Comparison of ENCODE assay signal across 8 cellular contexts in the genomic region with DNA sequence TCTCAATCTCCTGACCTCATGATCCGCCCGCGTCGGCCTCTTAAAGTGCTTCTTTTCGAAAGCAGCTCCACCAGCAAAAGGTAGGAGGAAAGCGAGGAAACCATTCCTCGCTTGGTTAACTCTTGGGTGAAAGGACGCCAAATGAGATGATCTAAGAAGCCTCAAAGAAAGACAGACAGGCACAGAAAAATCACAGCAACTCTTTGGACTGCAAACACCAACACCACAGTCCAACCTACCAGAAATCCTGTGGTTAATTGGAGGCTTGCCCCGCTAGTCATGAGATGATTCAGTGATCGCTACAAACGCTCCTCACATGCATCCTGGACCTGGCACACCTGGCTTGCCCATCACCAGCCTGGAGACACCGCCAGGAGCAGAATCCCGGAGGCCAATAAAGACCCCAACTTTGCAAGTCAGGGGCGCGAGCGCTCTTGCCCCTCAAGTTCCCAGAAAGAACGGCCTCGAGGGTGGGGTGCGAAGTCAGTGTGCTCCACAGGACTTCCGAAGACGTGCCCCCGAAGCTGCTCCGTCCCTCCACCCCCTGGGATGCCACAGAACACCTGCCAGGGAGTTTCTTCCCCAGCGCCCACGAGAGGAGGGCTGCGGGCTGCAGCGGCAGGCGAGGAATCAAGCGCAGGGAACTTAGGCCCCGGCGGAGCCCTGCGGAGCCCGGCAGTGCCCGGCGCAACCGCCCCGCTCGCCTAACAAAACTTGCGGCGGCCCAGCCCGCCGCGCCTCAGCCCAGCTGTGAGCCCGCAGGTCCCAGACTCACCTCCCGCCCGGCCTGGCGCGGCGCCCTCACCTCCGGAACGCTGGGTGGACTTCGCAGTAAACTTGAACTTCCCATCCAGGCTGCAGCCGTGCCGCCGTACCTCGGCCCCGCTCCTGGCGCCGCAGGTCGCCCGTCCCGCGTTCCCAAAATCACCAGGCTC. TPM values are rescaled to one million over a fixed set of nuclear protein-coding genes. Genes with fewer than 3 reads are reported as not detected.
DNase-seq lines count a peak whose midpoint lies in the region; ATAC-seq and TF ChIP-seq lines count a peak whose summit lies in the region.
"Not testable (repeated sequence)": the region's sequence is repeated elsewhere in the genome, so short reads cannot be mapped to it uniquely, and the experiment has no call there.

No MANE protein-coding gene starts in this region.

- peaks cover 13% of the 10 kb centered on the region for H3K27me3 Mint-ChIP-seq in activated naive CD4-positive, alpha-beta T cell treated with anti-CD3 and anti-CD28 coated beads, Interleukin-2, amount 10 ng/mL, durations not matched to agents 7 days and 5 days

- in situ Hi-C loops in Panc1 (cut with HindIII; ENCODE audit: low pct_unique_long_range_greater_than_20kb, low sequenced_read_pairs): not testable (repeated sequence)

- peak overlapping the region; percentile 91 for H3K27ac Mint-ChIP-seq in activated naive CD4-positive, alpha-beta T cell treated with anti-CD3 and anti-CD28 coated beads, Interleukin-2, amount 10 ng/mL, durations not matched to agents 7 days and 5 days

- not testable (repeated sequence) for H3K9me3 ChIP-seq in Panc1 (ENCODE audit: control insufficient read depth, insufficient read depth, low read depth, low read length); mucosa of rectum (ENCODE audit: control insufficient read depth in 2 of 2, low read length in 2 of 2); stomach smooth muscle (ENCODE audit: control insufficient read depth in 2 of 2, low read length in 2 of 2)

- TF ChIP-seq CTCF in Panc1 (IDR thresholded peaks at IDR 0.05); fibroblast of pulmonary artery (IDR thresholded peaks at IDR 0.05; ENCODE audit: low read length, missing control alignments): not testable (repeated sequence)

- not testable (repeated sequence) for H3K9me3 Mint-ChIP-seq in activated naive CD4-positive, alpha-beta T cell treated with anti-CD3 and anti-CD28 coated beads, Interleukin-2, amount 10 ng/mL, durations not matched to agents 7 days and 5 days

- H3K36me3 Mint-ChIP-seq in activated naive CD4-positive, alpha-beta T cell treated with anti-CD3 and anti-CD28 coated beads, Interleukin-2, amount 10 ng/mL, durations not matched to agents 7 days and 5 days: not testable (repeated sequence)

- not testable (repeated sequence) for H3K36me3 ChIP-seq in Panc1 (ENCODE audit: control insufficient read depth, insufficient read depth, low read length); mucosa of rectum (ENCODE audit: control insufficient read depth in 2 of 2, insufficient read depth in 2 of 2, low read length in 2 of 2); stomach smooth muscle (ENCODE audit: control insufficient read depth in 2 of 2, insufficient read depth in 2 of 2, low read length in 2 of 2)

- not testable (repeated sequence) for H3K27me3 ChIP-seq in Panc1 (ENCODE audit: control insufficient read depth, insufficient read depth, low read length); mucosa of rectum (ENCODE audit: control insufficient read depth in 2 of 2, insufficient read depth in 2 of 2, low read length in 2 of 2); stomach smooth muscle (ENCODE audit: control insufficient read depth in 1 of 2, insufficient read depth in 2 of 2, low read length in 2 of 2)

- DNase-seq in EH (ENCODE audit: low read depth) (peak; percentile 48), fibroblast of pulmonary artery (ENCODE audit: low read depth) (peak; percentile 17)
- DNase-seq in Panc1 (ENCODE audit: low read depth, low spot score): not testable (repeated sequence)
- peak; percentile 49 for DNase-seq in activated naive CD4-positive, alpha-beta T cell treated with anti-CD3 and anti-CD28 coated beads, Interleukin-2, amount 10 ng/mL, durations not matched to agents 7 days and 5 days

- BruUV-seq in Panc1 (replicated peaks; lab: Mats Ljungman, UMichigan): not testable (repeated sequence)

- intact Hi-C loops in Panc1 (cut with micrococcal nuclease; ENCODE audit: unreplicated experiment): not testable (repeated sequence)

- POLR2A ChIA-PET in Panc1 (lab: Charles Lee): not testable (repeated sequence)

- not testable (repeated sequence) for H3K4me1 ChIP-seq in Panc1 (ENCODE audit: control insufficient read depth, insufficient read depth, low read length); mucosa of rectum (ENCODE audit: control insufficient read depth in 2 of 2, insufficient read depth in 2 of 2, low read length in 2 of 2); stomach smooth muscle (ENCODE audit: control insufficient read depth, insufficient read depth, low read length)

- H3K9ac ChIP-seq in mucosa of rectum (ENCODE audit: low read depth in 1 of 2, low read length in 2 of 2) (peak overlapping the region; percentile 32 to 72), stomach smooth muscle (ENCODE audit: low read length in 2 of 2) (peak overlapping the region; percentile 29 to 42)

- H3K27ac ChIP-seq in Panc1 (ENCODE audit: low read length) (peak overlapping the region; percentile 61), mucosa of rectum (ENCODE audit: low read depth in 2 of 2, low read length in 2 of 2) (peak overlapping the region; percentile 65 to 71)
- H3K27ac ChIP-seq in stomach smooth muscle (ENCODE audit: low read length): not testable (repeated sequence)

- peak overlapping the region; percentile 95 for H3K4me3 Mint-ChIP-seq in activated naive CD4-positive, alpha-beta T cell treated with anti-CD3 and anti-CD28 coated beads, Interleukin-2, amount 10 ng/mL, durations not matched to agents 7 days and 5 days

- ATAC-seq in GM21717 (IDR thresholded peaks at IDR 0.05; ENCODE audit: unreplicated experiment) (peak; percentile 19), HG03520 (IDR thresholded peaks at IDR 0.05; ENCODE audit: unreplicated experiment) (peak; percentile 11), Panc1 (peak; percentile 54)

- H3K4me1 Mint-ChIP-seq in activated naive CD4-positive, alpha-beta T cell treated with anti-CD3 and anti-CD28 coated beads, Interleukin-2, amount 10 ng/mL, durations not matched to agents 7 days and 5 days: peaks cover 25% of the 10 kb centered on the region

- CTCF ChIA-PET in Panc1 (lab: Charles Lee); activated naive CD4-positive, alpha-beta T cell treated with anti-CD3 and anti-CD28 coated beads, Interleukin-2, amount 10 ng/mL, durations not matched to agents 7 days and 5 days (lab: Charles Lee): not testable (repeated sequence)

- H3K4me3 ChIP-seq in Panc1 (ENCODE audit: low read depth in 2 of 2, low read length in 2 of 2) (peak overlapping the region; percentile 56 to 64), fibroblast of pulmonary artery (replicated peaks; ENCODE audit: low read depth, low read length) (peak overlapping the region; percentile 63), mucosa of rectum (ENCODE audit: low read length in 2 of 2) (peak overlapping the region; percentile 72 to 76), stomach smooth muscle (ENCODE audit: low read length in 2 of 2) (peak overlapping the region; percentile 63 to 74)

RNA-seq across cellular contexts. Expression of gene NBPF11, which starts 0.9 kb away (rescaled TPM):
- 9.2 TPM for total RNA-seq in Panc1 (2021; ENCODE audit: unreplicated experiment)
- polyA plus RNA-seq in Panc1 (2012; ENCODE audit: insufficient read length): 5.9 TPM
